Comparison of ENCODE assay signal across 9 cellular contexts in genomic region chr9:5493597-5494511, GRCh38. TPM values are rescaled to one million over a fixed set of nuclear protein-coding genes. Genes with fewer than 3 reads are reported as not detected.
DNase-seq lines count a peak whose midpoint lies in the region; ATAC-seq, FAIRE-seq and TF ChIP-seq lines count a peak whose summit lies in the region.
"Had no signal": no experiment of that assay in that cellular context is flagged by ENCODE, and none has a peak within 500 bp of the region (broad histone marks: within the 10 kb centered on the region; RNA-seq: fewer than 3 reads in every experiment).

No MANE protein-coding gene starts in this region.

- peak; percentile 84 for ATAC-seq in GM18498 (IDR thresholded peaks at IDR 0.05; ENCODE audit: unreplicated experiment)
- ATAC-seq in GM21619 (IDR thresholded peaks at IDR 0.05; ENCODE audit: unreplicated experiment), result peak; percentile 90
- peak; percentile 72 to 87 for ATAC-seq in activated naive CD4-positive, alpha-beta T cell treated with anti-CD3 and anti-CD28 coated beads, Interleukin-2, amount 50 U/mL, for 72 hours
- peak; percentile 76 to 83 for ATAC-seq in lower lobe of right lung

- no peak for TF ChIP-seq CTCF in lower lobe of right lung (IDR thresholded peaks at IDR 0.05)

- intact Hi-C loops in lower lobe of right lung (cut with DNase I), result no loop called here

- H3K36me3 Mint-ChIP-seq in activated naive CD4-positive, alpha-beta T cell treated with anti-CD3 and anti-CD28 coated beads, Interleukin-2, amount 50 U/mL, for 72 hours, result peaks cover 0 to 11% of the 10 kb centered on the region in 2 donors

- FAIRE-seq in HTR-8/SVneo (lab: Jason Lieb, UNC), result no peak
- FAIRE-seq: pancreas had no signal

- H3K27me3 ChIP-seq in lower lobe of right lung (ENCODE audit: low read depth), result no peaks in the 10 kb centered on the region
- H3K27me3 ChIP-seq: pancreas had no signal

- no peaks in the 10 kb centered on the region for H3K9me3 ChIP-seq in lower lobe of right lung
- H3K9me3 ChIP-seq: pancreas had no signal

- peak overlapping the region; percentile 70 for H3K27ac ChIP-seq in lower lobe of right lung

- no peaks in the 10 kb centered on the region for H3K36me3 ChIP-seq in lower lobe of right lung
- H3K36me3 ChIP-seq: pancreas had no signal

- peak overlapping the region in 1 of 2 donors; percentile 31 for H3K27ac Mint-ChIP-seq in activated naive CD4-positive, alpha-beta T cell treated with anti-CD3 and anti-CD28 coated beads, Interleukin-2, amount 50 U/mL, for 72 hours

- peak; percentile 26 for DNase-seq in HTR-8/SVneo (ENCODE audit: insufficient read length, low spot score)
- no peak for DNase-seq in activated naive CD4-positive, alpha-beta T cell treated with anti-CD3 and anti-CD28 coated beads, Interleukin-2, amount 50 U/mL, for 72 hours (ENCODE audit: low spot score in 2 of 2)
- DNase-seq in lower lobe of right lung, result peak; percentile 54
- no peak for DNase-seq in DMS 273 treated with DMSO at 0.1 percent for 48 hours (lab: John Stamatoyannopoulos, UW)
- no peak for DNase-seq in NCI-H2171 treated with DMSO at 0.1 percent for 48 hours (lab: John Stamatoyannopoulos, UW)
- no peak for DNase-seq in NCI-H69 (lab: John Stamatoyannopoulos, UW)

- peaks cover 4% of the 10 kb centered on the region in 2 donors for H3K9me3 Mint-ChIP-seq in activated naive CD4-positive, alpha-beta T cell treated with anti-CD3 and anti-CD28 coated beads, Interleukin-2, amount 50 U/mL, for 72 hours

- peaks cover 24% of the 10 kb centered on the region for H3K4me1 ChIP-seq in lower lobe of right lung
- H3K4me1 ChIP-seq: pancreas had no signal

- no peak overlapping the region for H3K4me3 ChIP-seq in lower lobe of right lung
- H3K4me3 ChIP-seq: pancreas had no signal

RNA-seq across cellular contexts. Expression of gene PDCD1LG2, which starts 16.5 kb away (rescaled TPM):
- under 1 TPM; 0.19 to 0.87 TPM for total RNA-seq in activated naive CD4-positive, alpha-beta T cell treated with anti-CD3 and anti-CD28 coated beads, Interleukin-2, amount 50 U/mL, for 72 hours
- 9.0 TPM for total RNA-seq in lower lobe of right lung

RNA-seq across cellular contexts. Expression of gene CD274, which starts 43.5 kb away (rescaled TPM):
- 10 to 100 TPM; 34.5 to 65.5 TPM for total RNA-seq in activated naive CD4-positive, alpha-beta T cell treated with anti-CD3 and anti-CD28 coated beads, Interleukin-2, amount 50 U/mL, for 72 hours
- 16.5 TPM for total RNA-seq in lower lobe of right lung

RNA-seq across cellular contexts. Expression of gene PLGRKT, which starts 56.1 kb away (rescaled TPM):
- total RNA-seq in activated naive CD4-positive, alpha-beta T cell treated with anti-CD3 and anti-CD28 coated beads, Interleukin-2, amount 50 U/mL, for 72 hours, result 10 to 100 TPM; 30.3 to 48.5 TPM
- total RNA-seq in lower lobe of right lung, result 15.9 TPM

Comparison
In these comparisons a context has a peak if more than half of its experiments do, and no peak if none do; other contexts are left out.
1. DNase-seq: peak in HTR-8/SVneo (single experiment) and lower lobe of right lung (single experiment); none in activated naive CD4-positive, alpha-beta T cell treated with anti-CD3 and anti-CD28 coated beads, Interleukin-2, amount 50 U/mL, for 72 hours (0 of 2), DMS 273 treated with DMSO at 0.1 percent for 48 hours (single experiment), NCI-H2171 treated with DMSO at 0.1 percent for 48 hours (single experiment) and NCI-H69 (single experiment).
2. Peak in every context shown above with its lines, with median percentiles within 50 percentile points of each other: ATAC-seq.